Comparison of ENCODE assay signal across 25 cellular contexts in genomic region chr5:174454464-174454863, GRCh38.
DNase-seq lines count a peak whose midpoint lies in the region; ATAC-seq and TF ChIP-seq lines count a peak whose summit lies in the region.
"Had no signal": no experiment of that assay in that cellular context is flagged by ENCODE, and none has a peak within 500 bp of the region (broad histone marks: within the 10 kb centered on the region; RNA-seq: fewer than 3 reads in every experiment).

No MANE protein-coding gene starts in this region.

- H3K4ac ChIP-seq in trophoblast cell (ENCODE audit: low read depth, low read length): no peak overlapping the region

- H3K36me3 ChIP-seq in MM.1S (replicated peaks; ENCODE audit: insufficient read depth, low read length) (no peaks in the 10 kb centered on the region), trophoblast cell (ENCODE audit: control insufficient read depth in 1 of 2, insufficient read depth in 2 of 2, low read length in 2 of 2) (peaks cover 0 to 2% of the 10 kb centered on the region in 2 experiments)
- H3K36me3 ChIP-seq: breast epithelium, thoracic aorta had no signal

- H2BK120ac ChIP-seq in trophoblast cell (ENCODE audit: insufficient read depth, low read length, poor library complexity): peak overlapping the region; percentile 96

- no peaks in the 10 kb centered on the region for H3K9me2 ChIP-seq in MM.1S (replicated peaks; ENCODE audit: insufficient read depth, low read length)

- no peak overlapping the region for H3K23ac ChIP-seq in trophoblast cell (ENCODE audit: low read length)

- no CpG with 5 or more reads among the region's 6 CpGs for WGBS in trophoblast cell (ENCODE audit: extremely low coverage, insufficient coverage, insufficient read length)

- DNase-seq in activated naive CD8-positive, alpha-beta T cell treated with anti-CD3 and anti-CD28 coated beads, Interleukin-2, amount 10 ng/mL, durations not matched to agents 7 days and 5 days: no peak
- no peak for DNase-seq in activated naive CD8-positive, alpha-beta T cell treated with anti-CD3 and anti-CD28 coated beads for 36 hours
- peak; percentile 10 for DNase-seq in MM.1S
- peak; percentile 59 for DNase-seq in activated CD8-positive, alpha-beta T cell treated with anti-CD3 and anti-CD28 coated beads, Interleukin-2, amount 10 ng/mL, durations not matched to agents 7 days and 5 days
- no peak for DNase-seq in trophoblast cell
- DNase-seq in dermis blood vessel endothelial cell: no peak
- DNase-seq in DMS153 treated with DMSO at 0.1 percent for 48 hours (lab: John Stamatoyannopoulos, UW; ENCODE audit: unreplicated experiment): no peak
- no peak for DNase-seq in ureter (ENCODE audit: low spot score)
- DNase-seq: DMS79; glutamatergic neuron; HCEC 1CT; mammary epithelial cell; NCI-H2029 treated with DMSO at 0.1 percent for 48 hours; NCI-H226; NCI-H82; occipital lobe; OCI-M1; stimulated activated CD4-positive, alpha-beta T cell treated with anti-CD3 and anti-CD28 coated beads, Interleukin-2, amount 100 ng/mL, for 48 hours had no signal

- H4K12ac ChIP-seq in trophoblast cell (ENCODE audit: low read depth, low read length): no peak overlapping the region

- no peak overlapping the region for H2AK5ac ChIP-seq in trophoblast cell (ENCODE audit: low read length)

- peak overlapping the region; percentile 84 for H4K91ac ChIP-seq in trophoblast cell (ENCODE audit: low read depth, low read length)

- H3K9me3 ChIP-seq in MM.1S (replicated peaks; ENCODE audit: insufficient read depth, low read length) (no peaks in the 10 kb centered on the region), trophoblast cell (ENCODE audit: insufficient read depth, low read depth, low read length) (no peaks in the 10 kb centered on the region)
- H3K9me3 ChIP-seq: breast epithelium, thoracic aorta had no signal

- H3K27ac Mint-ChIP-seq in activated naive CD8-positive, alpha-beta T cell treated with anti-CD3 and anti-CD28 coated beads, Interleukin-2, amount 10 ng/mL, durations not matched to agents 7 days and 5 days: peak overlapping the region; percentile 33
- H3K27ac Mint-ChIP-seq in activated naive CD8-positive, alpha-beta T cell treated with anti-CD3 and anti-CD28 coated beads for 36 hours: no peak overlapping the region
- peak overlapping the region; percentile 78 for H3K27ac Mint-ChIP-seq in activated CD8-positive, alpha-beta T cell treated with anti-CD3 and anti-CD28 coated beads, Interleukin-2, amount 10 ng/mL, durations not matched to agents 7 days and 5 days
- H3K27ac Mint-ChIP-seq: activated T-helper 1 cell treated with anti-CD3 and anti-CD28 coated beads, Interleukin-12 subunit alpha, Interleukin-12 subunit beta, Interleukin-2, Interleukin-4 antibody, amounts not matched to agents 30 ng/mL and 10 ng/mL and 1 ng/mL, durations not matched to agents 14 hours and 24 hours and 36 hours; dendritic cell treated with granulocyte-macrophage colony-stimulating factor and Interleukin-4, amounts not matched to agents 40 ng/mL and 50 ng/mL, for 4 days had no signal

- H3K36me3 Mint-ChIP-seq in activated naive CD8-positive, alpha-beta T cell treated with anti-CD3 and anti-CD28 coated beads, Interleukin-2, amount 10 ng/mL, durations not matched to agents 7 days and 5 days: no peaks in the 10 kb centered on the region
- H3K36me3 Mint-ChIP-seq in activated naive CD8-positive, alpha-beta T cell treated with anti-CD3 and anti-CD28 coated beads for 36 hours: no peaks in the 10 kb centered on the region
- H3K36me3 Mint-ChIP-seq in activated CD8-positive, alpha-beta T cell treated with anti-CD3 and anti-CD28 coated beads, Interleukin-2, amount 10 ng/mL, durations not matched to agents 7 days and 5 days (ENCODE audit: low read depth): no peaks in the 10 kb centered on the region

- H2AFZ ChIP-seq in MM.1S (ENCODE audit: low read length) (no peak overlapping the region), trophoblast cell (ENCODE audit: insufficient read depth, low read length, poor library complexity) (no peak overlapping the region)

- no peaks in the 10 kb centered on the region for H3F3A ChIP-seq in MM.1S (ENCODE audit: insufficient read depth, low read length)

- H3K79me2 ChIP-seq in MM.1S (ENCODE audit: low read length): no peaks in the 10 kb centered on the region
- peaks cover 4% of the 10 kb centered on the region for H3K79me2 ChIP-seq in trophoblast cell (ENCODE audit: control insufficient read depth, insufficient read depth, low read length, poor library complexity)

- H4K20me1 ChIP-seq in MM.1S (ENCODE audit: insufficient read depth, low read length): no peaks in the 10 kb centered on the region

- H2BK12ac ChIP-seq in trophoblast cell (ENCODE audit: low read length): peak overlapping the region; percentile 90

- POLR2A ChIA-PET in activated naive CD8-positive, alpha-beta T cell treated with anti-CD3 and anti-CD28 coated beads, Interleukin-2, amount 10 ng/mL, durations not matched to agents 7 days and 5 days (lab: Charles Lee): no interaction called here
- POLR2A ChIA-PET in activated CD8-positive, alpha-beta T cell treated with anti-CD3 and anti-CD28 coated beads, Interleukin-2, amount 10 ng/mL, durations not matched to agents 7 days and 5 days (lab: Charles Lee): no interaction called here

- peaks cover 33% of the 10 kb centered on the region for H3K79me1 ChIP-seq in trophoblast cell (ENCODE audit: low read length)

- H4K8ac ChIP-seq in trophoblast cell (ENCODE audit: low read depth, low read length): peak overlapping the region; percentile 75

- H3K4me1 ChIP-seq in MM.1S (ENCODE audit: low read length) (no peaks in the 10 kb centered on the region), trophoblast cell (ENCODE audit: control insufficient read depth in 1 of 2, insufficient read depth in 2 of 2, low read length in 2 of 2) (peaks cover 12 to 30% of the 10 kb centered on the region in 2 experiments)
- H3K4me1 ChIP-seq: breast epithelium had no signal

- peak overlapping the region; percentile 9 for H3K4me3 Mint-ChIP-seq in activated naive CD8-positive, alpha-beta T cell treated with anti-CD3 and anti-CD28 coated beads, Interleukin-2, amount 10 ng/mL, durations not matched to agents 7 days and 5 days
- no peak overlapping the region for H3K4me3 Mint-ChIP-seq in activated naive CD8-positive, alpha-beta T cell treated with anti-CD3 and anti-CD28 coated beads for 36 hours
- H3K4me3 Mint-ChIP-seq in activated CD8-positive, alpha-beta T cell treated with anti-CD3 and anti-CD28 coated beads, Interleukin-2, amount 10 ng/mL, durations not matched to agents 7 days and 5 days: peak overlapping the region; percentile 45
- H3K4me3 Mint-ChIP-seq: activated T-helper 1 cell treated with anti-CD3 and anti-CD28 coated beads, Interleukin-12 subunit alpha, Interleukin-12 subunit beta, Interleukin-2, Interleukin-4 antibody, amounts not matched to agents 30 ng/mL and 10 ng/mL and 1 ng/mL, durations not matched to agents 14 hours and 24 hours and 36 hours; dendritic cell treated with granulocyte-macrophage colony-stimulating factor and Interleukin-4, amounts not matched to agents 40 ng/mL and 50 ng/mL, for 4 days had no signal

- H2BK5ac ChIP-seq in trophoblast cell (ENCODE audit: low read depth, low read length, poor library complexity): no peak overlapping the region

- peak; percentile 84 for ATAC-seq in activated naive CD8-positive, alpha-beta T cell treated with anti-CD3 and anti-CD28 coated beads, Interleukin-2, amount 10 ng/mL, durations not matched to agents 7 days and 5 days (ENCODE audit: low read depth)
- ATAC-seq in activated CD8-positive, alpha-beta T cell treated with anti-CD3 and anti-CD28 coated beads, Interleukin-2, amount 10 ng/mL, durations not matched to agents 7 days and 5 days: peak; percentile 94
- ATAC-seq: Right ventricle myocardium inferior had no signal

- no peak for TF ChIP-seq CTCF in MM.1S (IDR thresholded peaks at IDR 0.05; ENCODE audit: low read length)

- no peak overlapping the region for H3K4me3 ChIP-seq in MM.1S (ENCODE audit: low read length)
- no peak overlapping the region for H3K4me3 ChIP-seq in trophoblast cell (ENCODE audit: low read depth, low read length)
- H3K4me3 ChIP-seq: breast epithelium, skin epidermis, thoracic aorta had no signal

- no peak overlapping the region for H3K18ac ChIP-seq in trophoblast cell (ENCODE audit: low read length)

- H3K4me2 ChIP-seq in MM.1S (ENCODE audit: low read depth, low read length): no peak overlapping the region
- no peak overlapping the region for H3K4me2 ChIP-seq in trophoblast cell (ENCODE audit: low read length)
- H3K4me2 ChIP-seq: KMS-11 had no signal

- no peaks in the 10 kb centered on the region for H3K27me3 ChIP-seq in MM.1S (replicated peaks; ENCODE audit: insufficient read depth, low read length)
- no peaks in the 10 kb centered on the region for H3K27me3 ChIP-seq in trophoblast cell (ENCODE audit: insufficient read depth, low read length)
- H3K27me3 ChIP-seq: breast epithelium had no signal

- CTCF ChIA-PET in activated CD8-positive, alpha-beta T cell treated with anti-CD3 and anti-CD28 coated beads, Interleukin-2, amount 10 ng/mL, durations not matched to agents 7 days and 5 days (lab: Charles Lee): interaction anchor here (0.8 to 1.2 kb wide), 2 partner anchors 11 to 34 kb away, joined by 3 read pairs; no protein-coding TSS in a partner anchor

- H3K9ac ChIP-seq in MM.1S (ENCODE audit: low read length) (no peak overlapping the region), trophoblast cell (ENCODE audit: low read length) (no peak overlapping the region)
- H3K9ac ChIP-seq: KMS-11 had no signal

- H3K4me1 Mint-ChIP-seq in activated naive CD8-positive, alpha-beta T cell treated with anti-CD3 and anti-CD28 coated beads, Interleukin-2, amount 10 ng/mL, durations not matched to agents 7 days and 5 days: peaks cover 12% of the 10 kb centered on the region
- peaks cover 14% of the 10 kb centered on the region for H3K4me1 Mint-ChIP-seq in activated naive CD8-positive, alpha-beta T cell treated with anti-CD3 and anti-CD28 coated beads for 36 hours
- peaks cover 19% of the 10 kb centered on the region for H3K4me1 Mint-ChIP-seq in activated CD8-positive, alpha-beta T cell treated with anti-CD3 and anti-CD28 coated beads, Interleukin-2, amount 10 ng/mL, durations not matched to agents 7 days and 5 days (ENCODE audit: low read depth)

- H3K9me3 Mint-ChIP-seq in activated naive CD8-positive, alpha-beta T cell treated with anti-CD3 and anti-CD28 coated beads, Interleukin-2, amount 10 ng/mL, durations not matched to agents 7 days and 5 days: peaks cover 2% of the 10 kb centered on the region
- H3K9me3 Mint-ChIP-seq in activated naive CD8-positive, alpha-beta T cell treated with anti-CD3 and anti-CD28 coated beads for 36 hours: peaks cover 1% of the 10 kb centered on the region
- no peaks in the 10 kb centered on the region for H3K9me3 Mint-ChIP-seq in activated CD8-positive, alpha-beta T cell treated with anti-CD3 and anti-CD28 coated beads, Interleukin-2, amount 10 ng/mL, durations not matched to agents 7 days and 5 days (ENCODE audit: insufficient read depth)
- H3K9me3 Mint-ChIP-seq: activated T-helper 1 cell treated with anti-CD3 and anti-CD28 coated beads, Interleukin-12 subunit alpha, Interleukin-12 subunit beta, Interleukin-2, Interleukin-4 antibody, amounts not matched to agents 30 ng/mL and 10 ng/mL and 1 ng/mL, durations not matched to agents 14 hours and 24 hours and 36 hours; dendritic cell treated with granulocyte-macrophage colony-stimulating factor and Interleukin-4, amounts not matched to agents 40 ng/mL and 50 ng/mL, for 4 days had no signal

- H3K14ac ChIP-seq in trophoblast cell (ENCODE audit: low read length): no peak overlapping the region

- H3K27me3 Mint-ChIP-seq in activated naive CD8-positive, alpha-beta T cell treated with anti-CD3 and anti-CD28 coated beads, Interleukin-2, amount 10 ng/mL, durations not matched to agents 7 days and 5 days: peaks cover 2% of the 10 kb centered on the region
- H3K27me3 Mint-ChIP-seq in activated naive CD8-positive, alpha-beta T cell treated with anti-CD3 and anti-CD28 coated beads for 36 hours: peaks cover 8% of the 10 kb centered on the region
- no peaks in the 10 kb centered on the region for H3K27me3 Mint-ChIP-seq in activated CD8-positive, alpha-beta T cell treated with anti-CD3 and anti-CD28 coated beads, Interleukin-2, amount 10 ng/mL, durations not matched to agents 7 days and 5 days (ENCODE audit: low read depth)
- H3K27me3 Mint-ChIP-seq: dendritic cell treated with granulocyte-macrophage colony-stimulating factor and Interleukin-4, amounts not matched to agents 40 ng/mL and 50 ng/mL, for 4 days had no signal

- no peak overlapping the region for H3K27ac ChIP-seq in MM.1S (ENCODE audit: low read length)
- peak overlapping the region; percentile 84 for H3K27ac ChIP-seq in trophoblast cell (ENCODE audit: low read depth, low read length)
- H3K27ac ChIP-seq: breast epithelium, KMS-11, skin epidermis, thoracic aorta had no signal

Comparison
In these comparisons a context has a peak if more than half of its experiments do, and no peak if none do; other contexts are left out.
1. DNase-seq: peak in MM.1S (single experiment) and activated CD8-positive, alpha-beta T cell treated with anti-CD3 and anti-CD28 coated beads, Interleukin-2, amount 10 ng/mL, durations not matched to agents 7 days and 5 days (single experiment); none in activated naive CD8-positive, alpha-beta T cell treated with anti-CD3 and anti-CD28 coated beads, Interleukin-2, amount 10 ng/mL, durations not matched to agents 7 days and 5 days (single experiment), activated naive CD8-positive, alpha-beta T cell treated with anti-CD3 and anti-CD28 coated beads for 36 hours (single experiment), trophoblast cell (0 of 2), dermis blood vessel endothelial cell (single experiment), DMS153 treated with DMSO at 0.1 percent for 48 hours (single experiment) and ureter (single experiment).